1 cellular context compared by ENCODE assay signal in the genomic region with DNA sequence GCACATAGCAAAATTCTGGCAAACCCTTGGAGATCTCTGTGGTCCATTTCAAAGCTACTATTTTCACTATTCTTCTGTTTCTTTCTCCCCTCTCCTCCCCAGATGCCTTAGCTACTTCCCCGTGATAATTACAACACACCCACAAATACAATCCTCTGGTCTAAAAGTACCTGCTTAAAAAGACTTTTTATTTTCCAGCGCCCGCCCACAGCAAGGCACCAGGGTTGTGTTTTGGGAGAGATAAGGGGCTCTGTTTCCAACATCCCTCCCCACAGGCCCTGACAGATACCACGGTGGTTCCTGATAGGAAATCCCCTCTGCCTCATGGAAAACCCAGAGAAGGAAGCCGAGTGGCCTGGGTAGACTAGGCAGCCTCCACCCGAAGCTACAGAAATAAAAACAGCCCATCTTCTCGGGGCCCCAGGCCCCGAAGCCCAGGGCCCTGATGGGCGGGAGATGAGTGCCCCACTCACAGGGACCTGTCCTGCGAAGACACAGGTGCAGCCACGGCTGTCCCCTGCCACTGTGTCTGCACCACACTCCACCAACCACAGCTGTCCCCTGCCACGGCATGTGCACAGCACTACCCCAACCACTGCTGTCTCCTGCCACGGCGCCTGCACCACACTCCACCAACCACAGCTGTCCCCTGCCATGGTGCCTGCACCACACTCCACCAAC.
TF ChIP-seq lines count a peak whose summit lies in the region.

No MANE protein-coding gene starts in this region.

TF ChIP-seq in IMR-90, 13 proteins besides CTCF, POLR2A, EP300 and RAD21:
- TF ChIP-seq, protein P1, sequence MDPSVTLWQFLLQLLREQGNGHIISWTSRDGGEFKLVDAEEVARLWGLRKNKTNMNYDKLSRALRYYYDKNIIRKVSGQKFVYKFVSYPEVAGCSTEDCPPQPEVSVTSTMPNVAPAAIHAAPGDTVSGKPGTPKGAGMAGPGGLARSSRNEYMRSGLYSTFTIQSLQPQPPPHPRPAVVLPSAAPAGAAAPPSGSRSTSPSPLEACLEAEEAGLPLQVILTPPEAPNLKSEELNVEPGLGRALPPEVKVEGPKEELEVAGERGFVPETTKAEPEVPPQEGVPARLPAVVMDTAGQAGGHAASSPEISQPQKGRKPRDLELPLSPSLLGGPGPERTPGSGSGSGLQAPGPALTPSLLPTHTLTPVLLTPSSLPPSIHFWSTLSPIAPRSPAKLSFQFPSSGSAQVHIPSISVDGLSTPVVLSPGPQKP (IDR thresholded peaks at IDR 0.05; ENCODE audit: borderline replicate concordance, low read depth, low read length): no peak
- TF ChIP-seq NFE2L2 (IDR thresholded peaks at IDR 0.05; ENCODE audit: low read depth, low read length): no peak
- no peak for TF ChIP-seq CEBPB (IDR thresholded peaks at IDR 0.05; ENCODE audit: low read depth, low read length)
- no peak for TF ChIP-seq SMC3 (IDR thresholded peaks at IDR 0.05; ENCODE audit: low read depth, low read length)
- no peak for TF ChIP-seq MXI1 (IDR thresholded peaks at IDR 0.05; ENCODE audit: borderline replicate concordance, low read depth, low read length)
